Comparison of ENCODE assay signal across 1 cellular context in genomic region chr2:42640261-42640660, GRCh38.
TF ChIP-seq lines count a peak whose summit lies in the region.

No MANE protein-coding gene starts in this region.

TF ChIP-seq in WTC11, 78 proteins besides CTCF, POLR2A, EP300 and RAD21 (continued from another document):
- TF ChIP-seq ZNF532 (CRISPR knock-in tag; IDR thresholded peaks at IDR 0.05; ENCODE audit: borderline replicate concordance): no peak
- TF ChIP-seq, protein P1, sequence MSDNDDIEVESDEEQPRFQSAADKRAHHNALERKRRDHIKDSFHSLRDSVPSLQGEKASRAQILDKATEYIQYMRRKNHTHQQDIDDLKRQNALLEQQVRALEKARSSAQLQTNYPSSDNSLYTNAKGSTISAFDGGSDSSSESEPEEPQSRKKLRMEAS (CRISPR knock-in tag; IDR thresholded peaks at IDR 0.05): no peak
TF ChIP-seq in WTC11: peak in this region for 0.
